In the genomic region with DNA sequence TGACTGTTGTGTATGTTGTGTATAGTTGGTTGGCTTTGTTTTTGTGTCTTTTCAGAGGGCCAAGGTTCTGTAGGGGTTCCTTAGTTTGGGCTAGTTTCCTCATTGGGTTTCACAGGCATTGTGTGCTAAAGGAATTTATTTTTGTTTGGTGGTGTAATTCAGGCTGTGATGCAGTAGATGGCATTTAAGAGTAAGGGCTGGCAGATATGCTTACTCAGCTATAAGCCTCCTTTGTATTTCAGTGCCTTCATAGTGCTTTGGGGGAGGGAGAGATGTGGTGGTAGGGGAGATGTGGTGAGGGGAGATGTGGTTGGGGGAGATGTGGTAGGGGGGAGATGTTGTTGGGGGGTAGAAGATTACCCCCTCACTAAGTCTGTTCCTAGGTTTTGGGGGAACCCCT, we compare ENCODE assay signal across 16 cellular contexts.
DNase-seq lines count a peak whose midpoint lies in the region; ATAC-seq, FAIRE-seq and TF ChIP-seq lines count a peak whose summit lies in the region.
"Had no signal": no experiment of that assay in that cellular context is flagged by ENCODE, and none has a peak within 500 bp of the region (broad histone marks: within the 10 kb centered on the region; RNA-seq: fewer than 3 reads in every experiment).

No MANE protein-coding gene starts in this region.

- H3K4me3 Mint-ChIP-seq in stimulated activated naive B cell treated with anti-CD40 and anti-IgM and Interleukin-4, amounts not matched to agents 10 μg/mL and 1 μg/mL and 100 μg/mL, for 72 hours, result no peak overlapping the region

- TF ChIP-seq CTCF in AG10803 (conservative IDR thresholded peaks at IDR 0.05; ENCODE audit: low read length), result peak; percentile 17; the same call in 1 of the 2 replicates
- TF ChIP-seq CTCF in RWPE2 (IDR thresholded peaks at IDR 0.05; ENCODE audit: poor library complexity, severe bottlenecking), result peak; percentile 19
- peak; percentile 28 for TF ChIP-seq CTCF in epithelial cell of proximal tubule (conservative IDR thresholded peaks at IDR 0.05; ENCODE audit: low read depth, low read length)
- TF ChIP-seq CTCF in upper lobe of left lung (IDR thresholded peaks at IDR 0.05), result no peak

- H3K4me1 Mint-ChIP-seq in stimulated activated naive B cell treated with anti-CD40 and anti-IgM and Interleukin-4, amounts not matched to agents 10 μg/mL and 1 μg/mL and 100 μg/mL, for 72 hours, result no peaks in the 10 kb centered on the region

- H3K9me3 ChIP-seq in RWPE2 (ENCODE audit: severe bottlenecking) (no peaks in the 10 kb centered on the region), upper lobe of left lung (no peaks in the 10 kb centered on the region)

- no peak for FAIRE-seq in frontal cortex (lab: Jason Lieb, UNC)
- FAIRE-seq: endometrium had no signal

- TF ChIP-seq POLR2A in upper lobe of left lung (IDR thresholded peaks at IDR 0.05), result no peak

- TF ChIP-seq RAD21 in Ishikawa (IDR thresholded peaks at IDR 0.05; ENCODE audit: low read depth), result peak; percentile 38

- H3K27me3 Mint-ChIP-seq in stimulated activated naive B cell treated with anti-CD40 and anti-IgM and Interleukin-4, amounts not matched to agents 10 μg/mL and 1 μg/mL and 100 μg/mL, for 72 hours, result peaks cover 16 to 17% of the 10 kb centered on the region in 2 donors

- H3K27ac ChIP-seq in RWPE2 (ENCODE audit: poor library complexity, severe bottlenecking), result no peak overlapping the region
- no peak overlapping the region for H3K27ac ChIP-seq in upper lobe of left lung
- H3K27ac ChIP-seq: cardiac muscle cell, heart left ventricle, parathyroid adenoma had no signal

- peak; percentile 1 for DNase-seq in AG10803 (ENCODE audit: low read depth)
- no peak for DNase-seq in RWPE2 (ENCODE audit: low spot score)
- DNase-seq in epithelial cell of proximal tubule (ENCODE audit: low read depth), result no peak
- no peak for DNase-seq in stimulated activated naive B cell treated with anti-CD40 and anti-IgM and Interleukin-4, amounts not matched to agents 10 μg/mL and 1 μg/mL and 100 μg/mL, for 72 hours
- no peak for DNase-seq in frontal cortex (ENCODE audit: low spot score in 2 of 2)
- no peak for DNase-seq in germinal center (ENCODE audit: low spot score)
- DNase-seq in upper lobe of left lung, result no peak
- DNase-seq: activated CD4-positive, CD25-positive, alpha-beta regulatory T cell; activated naive CD4-positive, alpha-beta T cell treated with Interleukin-2 at 50 U/mL for 16 hours; heart left ventricle; NCI-H1092 treated with DMSO at 0.1 percent for 48 hours; stimulated activated CD4-positive, alpha-beta T cell treated with anti-CD3 and anti-CD28 coated beads, Interleukin-12 subunit alpha, Interleukin-12 subunit beta, amount 100 ng/mL, for 4 hours had no signal

- ATAC-seq in RWPE2 (ENCODE audit: low read depth), result no peak
- ATAC-seq in stimulated activated naive B cell treated with anti-CD40 and anti-IgM and Interleukin-4, amounts not matched to agents 10 μg/mL and 1 μg/mL and 100 μg/mL, for 72 hours (replicated peaks), result no peak
- no peak for ATAC-seq in upper lobe of left lung (ENCODE audit: low FRiP score in 2 of 2)
- ATAC-seq: heart left ventricle had no signal

- no peak overlapping the region for H3K27ac Mint-ChIP-seq in stimulated activated naive B cell treated with anti-CD40 and anti-IgM and Interleukin-4, amounts not matched to agents 10 μg/mL and 1 μg/mL and 100 μg/mL, for 72 hours

- H3K27me3 ChIP-seq in RWPE2 (ENCODE audit: insufficient read depth, poor library complexity, severe bottlenecking) (no peaks in the 10 kb centered on the region), upper lobe of left lung (no peaks in the 10 kb centered on the region)
- H3K27me3 ChIP-seq: cardiac muscle cell, heart left ventricle had no signal

- no peak overlapping the region for H3K4me3 ChIP-seq in AG10803 (ENCODE audit: low read length)
- no peak overlapping the region for H3K4me3 ChIP-seq in RWPE2 (ENCODE audit: severe bottlenecking)
- H3K4me3 ChIP-seq in epithelial cell of proximal tubule (ENCODE audit: low read depth, low read length), result no peak overlapping the region
- H3K4me3 ChIP-seq in upper lobe of left lung, result no peak overlapping the region
- H3K4me3 ChIP-seq: cardiac muscle cell, heart left ventricle had no signal

- no peaks in the 10 kb centered on the region for H3K36me3 Mint-ChIP-seq in stimulated activated naive B cell treated with anti-CD40 and anti-IgM and Interleukin-4, amounts not matched to agents 10 μg/mL and 1 μg/mL and 100 μg/mL, for 72 hours

- peaks cover 0 to 10% of the 10 kb centered on the region in 2 donors for H3K9me3 Mint-ChIP-seq in stimulated activated naive B cell treated with anti-CD40 and anti-IgM and Interleukin-4, amounts not matched to agents 10 μg/mL and 1 μg/mL and 100 μg/mL, for 72 hours

- H3K4me1 ChIP-seq in RWPE2 (ENCODE audit: insufficient read depth, poor library complexity, severe bottlenecking) (no peaks in the 10 kb centered on the region), upper lobe of left lung (no peaks in the 10 kb centered on the region)
- H3K4me1 ChIP-seq: heart left ventricle, parathyroid adenoma had no signal

- H3K36me3 ChIP-seq in RWPE2 (ENCODE audit: low read depth), result no peaks in the 10 kb centered on the region
- H3K36me3 ChIP-seq in upper lobe of left lung, result no peaks in the 10 kb centered on the region
- H3K36me3 ChIP-seq: cardiac muscle cell, heart left ventricle had no signal

- TF ChIP-seq EP300 in Ishikawa (IDR thresholded peaks at IDR 0.05; ENCODE audit: borderline replicate concordance), result no peak
- no peak for TF ChIP-seq EP300 in upper lobe of left lung (IDR thresholded peaks at IDR 0.05)

TF ChIP-seq in Ishikawa, 13 proteins besides CTCF, POLR2A, EP300 and RAD21:
- TF ChIP-seq FOXM1 (IDR thresholded peaks at IDR 0.05; ENCODE audit: borderline replicate concordance, low read depth) (no peak), TCF12 (IDR thresholded peaks at IDR 0.05; ENCODE audit: low read depth) (no peak)
- TF ChIP-seq, protein P1, sequence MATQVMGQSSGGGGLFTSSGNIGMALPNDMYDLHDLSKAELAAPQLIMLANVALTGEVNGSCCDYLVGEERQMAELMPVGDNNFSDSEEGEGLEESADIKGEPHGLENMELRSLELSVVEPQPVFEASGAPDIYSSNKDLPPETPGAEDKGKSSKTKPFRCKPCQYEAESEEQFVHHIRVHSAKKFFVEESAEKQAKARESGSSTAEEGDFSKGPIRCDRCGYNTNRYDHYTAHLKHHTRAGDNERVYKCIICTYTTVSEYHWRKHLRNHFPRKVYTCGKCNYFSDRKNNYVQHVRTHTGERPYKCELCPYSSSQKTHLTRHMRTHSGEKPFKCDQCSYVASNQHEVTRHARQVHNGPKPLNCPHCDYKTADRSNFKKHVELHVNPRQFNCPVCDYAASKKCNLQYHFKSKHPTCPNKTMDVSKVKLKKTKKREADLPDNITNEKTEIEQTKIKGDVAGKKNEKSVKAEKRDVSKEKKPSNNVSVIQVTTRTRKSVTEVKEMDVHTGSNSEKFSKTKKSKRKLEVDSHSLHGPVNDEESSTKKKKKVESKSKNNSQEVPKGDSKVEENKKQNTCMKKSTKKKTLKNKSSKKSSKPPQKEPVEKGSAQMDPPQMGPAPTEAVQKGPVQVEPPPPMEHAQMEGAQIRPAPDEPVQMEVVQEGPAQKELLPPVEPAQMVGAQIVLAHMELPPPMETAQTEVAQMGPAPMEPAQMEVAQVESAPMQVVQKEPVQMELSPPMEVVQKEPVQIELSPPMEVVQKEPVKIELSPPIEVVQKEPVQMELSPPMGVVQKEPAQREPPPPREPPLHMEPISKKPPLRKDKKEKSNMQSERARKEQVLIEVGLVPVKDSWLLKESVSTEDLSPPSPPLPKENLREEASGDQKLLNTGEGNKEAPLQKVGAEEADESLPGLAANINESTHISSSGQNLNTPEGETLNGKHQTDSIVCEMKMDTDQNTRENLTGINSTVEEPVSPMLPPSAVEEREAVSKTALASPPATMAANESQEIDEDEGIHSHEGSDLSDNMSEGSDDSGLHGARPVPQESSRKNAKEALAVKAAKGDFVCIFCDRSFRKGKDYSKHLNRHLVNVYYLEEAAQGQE (IDR thresholded peaks at IDR 0.05; ENCODE audit: low read depth), result no peak

Comparison
In these comparisons a context has a peak if more than half of its experiments do, and no peak if none do; other contexts are left out.
1. CTCF ChIP-seq: peak in AG10803 (single experiment), RWPE2 (single experiment) and epithelial cell of proximal tubule (single experiment); none in upper lobe of left lung (0 of 6).